ENCODE assay signal across 8 cellular contexts in the genomic region with DNA sequence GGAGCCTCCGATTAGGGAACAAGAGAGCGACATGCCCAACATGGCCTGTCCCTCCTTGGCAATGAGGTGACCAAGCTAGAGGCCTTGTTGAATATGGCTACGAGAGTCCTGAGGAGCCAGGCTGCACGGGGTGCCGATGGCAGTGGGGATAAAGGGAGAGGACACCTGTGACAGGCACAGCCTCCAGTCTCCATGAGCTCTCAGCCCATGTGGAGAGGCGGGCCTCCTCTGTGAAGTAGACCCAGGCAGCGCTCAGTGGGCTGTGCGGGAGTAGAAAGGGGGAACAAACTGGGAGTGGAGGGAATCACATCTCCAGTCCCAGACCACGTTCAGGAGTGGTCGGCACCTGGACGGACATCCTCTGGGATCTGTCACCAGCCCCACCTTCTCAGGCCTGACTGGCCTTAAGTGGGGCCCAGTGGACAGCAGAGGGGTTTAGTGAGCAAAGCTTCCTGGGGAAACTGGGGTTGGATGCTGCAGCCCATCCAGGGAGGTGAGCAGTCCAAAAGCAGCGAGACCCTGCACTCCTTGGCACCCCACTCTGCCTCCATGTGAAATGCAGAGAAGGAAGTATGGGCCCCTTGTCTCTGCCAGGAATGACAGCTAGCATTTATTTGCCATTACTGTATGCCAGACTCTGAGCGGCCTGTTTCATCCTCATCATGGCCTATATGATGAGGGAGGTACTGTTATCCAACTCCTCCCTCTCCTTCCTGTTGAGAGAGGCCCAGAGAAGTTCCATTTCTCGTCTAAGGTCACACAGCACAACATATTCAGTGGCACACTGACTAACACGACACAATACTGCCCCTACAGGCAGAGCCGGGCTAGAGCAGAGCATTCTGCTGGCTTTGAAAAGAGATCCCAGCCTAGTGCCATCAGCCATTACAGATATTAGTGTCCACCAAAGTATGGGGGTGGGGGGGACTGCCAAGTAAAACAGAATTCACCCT. TPM values are rescaled to one million over a fixed set of nuclear protein-coding genes. Genes with fewer than 3 reads are reported as not detected.
DNase-seq lines count a peak whose midpoint lies in the region; ATAC-seq and TF ChIP-seq lines count a peak whose summit lies in the region.

No MANE protein-coding gene starts in this region.

- H3K9me3 Mint-ChIP-seq in endodermal cell, result no peaks in the 10 kb centered on the region
- no peaks in the 10 kb centered on the region for H3K9me3 Mint-ChIP-seq in mesothelial cell of epicardium

- 73 to 81% methylated on average over 5 to 16 of the region's 16 CpGs for WGBS in endodermal cell (ENCODE audit: insufficient coverage in 1 of 2, insufficient read length in 1 of 2), 2 experiments

- H3K27me3 Mint-ChIP-seq in endodermal cell (ENCODE audit: insufficient read depth) (peaks cover 13% of the 10 kb centered on the region), mesothelial cell of epicardium (ENCODE audit: low read depth) (peaks cover 1% of the 10 kb centered on the region)

- DNase-seq in AG20443 (ENCODE audit: low spot score), result peak; percentile 81
- DNase-seq in NCI-H446 treated with DMSO at 0.1 percent for 48 hours (lab: John Stamatoyannopoulos, UW), result peak; percentile 5
- peak; percentile 43 to 54 for DNase-seq in activated CD4-positive, alpha-beta T cell treated with anti-CD3 and anti-CD28 coated beads, Interleukin-2, amount 50 U/mL, for 4 hours
- DNase-seq in endodermal cell, result peak; percentile 95
- DNase-seq in mesothelial cell of epicardium (ENCODE audit: low spot score in 2 of 2, unreplicated experiment in 2 of 2), result peak in 1 of 2 experiments; percentile 31
- peak; percentile 31 to 51 for DNase-seq in stimulated activated CD8-positive, alpha-beta memory T cell treated with anti-CD3 and anti-CD28 coated beads, Interleukin-2, amount 100 ng/mL, for 48 hours (ENCODE audit: low read depth in 2 of 2)

- H3K4me1 Mint-ChIP-seq in endodermal cell (peaks cover 21% of the 10 kb centered on the region), mesothelial cell of epicardium (peaks cover 76% of the 10 kb centered on the region)

- H3K4me3 Mint-ChIP-seq in endodermal cell (no peak overlapping the region), mesothelial cell of epicardium (no peak overlapping the region)

- H3K36me3 Mint-ChIP-seq in endodermal cell (ENCODE audit: low read depth) (no peaks in the 10 kb centered on the region), mesothelial cell of epicardium (no peaks in the 10 kb centered on the region)

- TF ChIP-seq CTCF in endodermal cell (conservative IDR thresholded peaks at IDR 0.05) (peak; percentile 86), mesothelial cell of epicardium (IDR thresholded peaks at IDR 0.05; ENCODE audit: unreplicated experiment) (peak; percentile 59)

- ATAC-seq in GM19463 (IDR thresholded peaks at IDR 0.05; ENCODE audit: unreplicated experiment) (peak; percentile 53), GM18907 (IDR thresholded peaks at IDR 0.05; ENCODE audit: unreplicated experiment) (no peak)

- H3K36me3 ChIP-seq in endodermal cell (ENCODE audit: control insufficient read depth, insufficient read depth, low read length), result no peaks in the 10 kb centered on the region

- no peak overlapping the region for H3K9ac ChIP-seq in endodermal cell (ENCODE audit: extremely low read depth, low read length, poor library complexity, severe bottlenecking)

- H3K27ac Mint-ChIP-seq in endodermal cell (no peak overlapping the region), mesothelial cell of epicardium (peak overlapping the region; percentile 92)

- H3K27me3 ChIP-seq in endodermal cell (ENCODE audit: control insufficient read depth, insufficient read depth, low read length, poor library complexity, severe bottlenecking), result no peaks in the 10 kb centered on the region

- no peak overlapping the region for H3K27ac ChIP-seq in endodermal cell (ENCODE audit: low read depth, low read length)

- no peak overlapping the region for H3K4me3 ChIP-seq in endodermal cell (ENCODE audit: low read length)

- no peaks in the 10 kb centered on the region for H3K9me3 ChIP-seq in endodermal cell (ENCODE audit: control insufficient read depth, low read length)

- no peaks in the 10 kb centered on the region for H3K4me1 ChIP-seq in endodermal cell (ENCODE audit: control insufficient read depth, insufficient read depth, low read length)

RNA-seq across cellular contexts. Expression of a gene that starts 4.5 kb away (rescaled TPM):
- total RNA-seq in endodermal cell, result 10 to 100 TPM; 34.3 to 35.8 TPM
- 9.6 TPM for polyA plus RNA-seq in endodermal cell (2013, experiment 1 of 2)
- 8.7 TPM for polyA plus RNA-seq in endodermal cell (2013, experiment 2 of 2)
- 2.7 to 3.9 TPM (median 3.6 TPM) in 3 replicates for total RNA-seq in mesothelial cell of epicardium
